21 cellular contexts compared by ENCODE assay signal in genomic region chr2:170224692-170225091, GRCh38. TPM values are rescaled to one million over a fixed set of nuclear protein-coding genes. Genes with fewer than 3 reads are reported as not detected.
A peak's percentile ranks its signal among the peaks of the same experiment; 100 is the strongest.
DNase-seq lines count a peak whose midpoint lies in the region; ATAC-seq and TF ChIP-seq lines count a peak whose summit lies in the region.
"Had no signal": no experiment of that assay in that cellular context is flagged by ENCODE, and none has a peak within 500 bp of the region (broad histone marks: within the 10 kb centered on the region; RNA-seq: fewer than 3 reads in every experiment).

No MANE protein-coding gene starts in this region.

- H3K4me1 ChIP-seq in colonic mucosa, result no peaks in the 10 kb centered on the region

- H3K27me3 Mint-ChIP-seq in glutamatergic neuron (ENCODE audit: unreplicated experiment), result peaks cover 2% of the 10 kb centered on the region

- H3K36me3 Mint-ChIP-seq in glutamatergic neuron (ENCODE audit: unreplicated experiment), result no peaks in the 10 kb centered on the region
- H3K36me3 Mint-ChIP-seq: activated CD8-positive, alpha-beta memory T cell treated with anti-CD3 and anti-CD28 coated beads, Interleukin-2, amount 10 ng/mL, durations not matched to agents 7 days and 5 days; naive thymus-derived CD8-positive, alpha-beta T cell had no signal

- DNase-seq in Ammon's horn (ENCODE audit: low spot score), result peak; percentile 81
- peak; percentile 94 for DNase-seq in NCI-H1105 treated with DMSO at 0.1 percent for 48 hours (lab: John Stamatoyannopoulos, UW)
- peak; percentile 75 for DNase-seq in NCI-H69 (lab: John Stamatoyannopoulos, UW)
- DNase-seq in glutamatergic neuron, result peak; percentile 39
- DNase-seq in colonic mucosa, result no peak
- DNase-seq in cardiac septum (ENCODE audit: low spot score), result no peak
- no peak for DNase-seq in NCI-H345 (lab: John Stamatoyannopoulos, UW)
- DNase-seq: activated CD4-positive, CD25-positive, alpha-beta regulatory T cell treated with anti-CD3 and anti-CD28 coated beads, Interleukin-2, amount 50 U/mL, for 72 hours; activated CD8-positive, alpha-beta memory T cell treated with anti-CD3 and anti-CD28 coated beads, Interleukin-2, amount 10 ng/mL, durations not matched to agents 7 days and 5 days; activated effector memory CD4-positive, alpha-beta T cell treated with anti-CD3 and anti-CD28 coated beads, Interleukin-2, amount 50 U/mL, for 16 hours; aorta; MG63; naive thymus-derived CD8-positive, alpha-beta T cell; NCI-H510A treated with DMSO at 0.1 percent for 48 hours; T1000 had no signal

- H3K27ac Mint-ChIP-seq in glutamatergic neuron (ENCODE audit: unreplicated experiment), result peak overlapping the region; percentile 92
- H3K27ac Mint-ChIP-seq: activated CD8-positive, alpha-beta memory T cell treated with anti-CD3 and anti-CD28 coated beads, Interleukin-2, amount 10 ng/mL, durations not matched to agents 7 days and 5 days; naive thymus-derived CD8-positive, alpha-beta T cell; progenitor cell of endocrine pancreas had no signal

- H3K4me3 Mint-ChIP-seq in glutamatergic neuron (ENCODE audit: unreplicated experiment), result peak overlapping the region; percentile 25
- H3K4me3 Mint-ChIP-seq: activated CD8-positive, alpha-beta memory T cell treated with anti-CD3 and anti-CD28 coated beads, Interleukin-2, amount 10 ng/mL, durations not matched to agents 7 days and 5 days; naive thymus-derived CD8-positive, alpha-beta T cell had no signal

- H3K9me3 ChIP-seq in colonic mucosa, result no peaks in the 10 kb centered on the region
- H3K9me3 ChIP-seq: MG63 had no signal

- intact Hi-C loops in colonic mucosa (cut with DNase I) (no loop called here), cardiac septum (cut with DNase I) (no loop called here)

- TF ChIP-seq CTCF in glutamatergic neuron (IDR thresholded peaks at IDR 0.05; ENCODE audit: partially characterized antibody, unreplicated experiment) (no peak), colonic mucosa (IDR thresholded peaks at IDR 0.05) (no peak)

- no peak overlapping the region for H3K4me3 ChIP-seq in colonic mucosa
- H3K4me3 ChIP-seq: coronary artery, lung, MG63, smooth muscle cell had no signal

- H3K36me3 ChIP-seq in colonic mucosa, result no peaks in the 10 kb centered on the region
- H3K36me3 ChIP-seq: MG63 had no signal

- no peak overlapping the region for H3K9ac ChIP-seq in colonic mucosa (ENCODE audit: low read depth in 2 of 2, low read length in 2 of 2)

- H3K27ac ChIP-seq in colonic mucosa, result no peak overlapping the region
- H3K27ac ChIP-seq: coronary artery had no signal

- H3K27me3 ChIP-seq in colonic mucosa, result no peaks in the 10 kb centered on the region
- H3K27me3 ChIP-seq: MG63 had no signal

- H3K4me1 Mint-ChIP-seq in glutamatergic neuron (ENCODE audit: low read depth, unreplicated experiment), result peaks cover 42% of the 10 kb centered on the region

- peaks cover 6% of the 10 kb centered on the region for H3K9me3 Mint-ChIP-seq in glutamatergic neuron (ENCODE audit: unreplicated experiment)
- H3K9me3 Mint-ChIP-seq: naive thymus-derived CD8-positive, alpha-beta T cell had no signal

- no peak for ATAC-seq in GM19023 (IDR thresholded peaks at IDR 0.05; ENCODE audit: unreplicated experiment)
- ATAC-seq: activated CD8-positive, alpha-beta memory T cell treated with anti-CD3 and anti-CD28 coated beads, Interleukin-2, amount 10 ng/mL, durations not matched to agents 7 days and 5 days; naive thymus-derived CD8-positive, alpha-beta T cell; Panc1 had no signal

RNA-seq across cellular contexts. Expression of gene MYO3B, which starts 46.7 kb away (rescaled TPM):
- total RNA-seq in glutamatergic neuron (ENCODE audit: unreplicated experiment), result 0.22 TPM
- total RNA-seq in colonic mucosa, result under 1 TPM; 0.05 to 0.32 TPM
- 0.05 TPM for total RNA-seq in cardiac septum
- total RNA-seq: naive thymus-derived CD8-positive, alpha-beta T cell; progenitor cell of endocrine pancreas had no signal

Comparison
In these comparisons a context has a peak if more than half of its experiments do, and no peak if none do; other contexts are left out.
1. DNase-seq: peak in Ammon's horn (single experiment), NCI-H1105 treated with DMSO at 0.1 percent for 48 hours (single experiment), NCI-H69 (single experiment) and glutamatergic neuron (single experiment); none in colonic mucosa (single experiment), cardiac septum (single experiment) and NCI-H345 (single experiment).